28 cellular contexts compared by ENCODE assay signal in the genomic region with DNA sequence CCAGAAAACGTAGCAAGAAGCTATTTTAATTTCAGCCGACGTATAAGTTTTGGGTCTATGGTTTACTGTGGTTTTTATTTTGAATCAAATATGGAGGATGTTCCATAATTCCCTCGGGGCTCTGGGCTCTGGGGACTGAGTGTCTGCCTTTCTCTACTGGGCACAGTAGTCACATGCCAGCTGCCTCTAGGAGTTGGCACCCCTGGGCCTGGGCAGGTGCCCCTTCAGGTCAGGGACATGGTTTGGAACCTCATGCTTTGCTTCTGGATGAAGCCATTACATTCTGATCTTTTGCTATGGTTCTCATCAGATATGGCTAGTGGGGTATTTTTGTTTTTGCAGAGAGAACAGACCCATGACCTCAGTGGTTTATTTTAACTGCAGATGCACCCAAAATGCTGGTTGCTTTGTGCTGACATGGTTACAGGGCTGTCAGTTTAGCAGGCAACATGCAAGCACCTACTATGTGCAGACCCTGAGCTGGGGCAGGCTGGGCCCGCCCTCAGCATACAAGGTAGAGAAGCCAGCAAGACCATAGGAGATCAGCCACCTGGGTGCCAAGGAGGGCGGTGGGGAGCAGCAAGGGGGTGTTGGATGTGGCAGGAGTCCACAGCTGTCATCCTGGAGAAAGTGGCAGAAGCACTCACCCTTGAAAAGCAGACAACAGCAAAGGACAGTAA. TPM values are rescaled to one million over a fixed set of nuclear protein-coding genes. Genes with fewer than 3 reads are reported as not detected.
DNase-seq lines count a peak whose midpoint lies in the region; ATAC-seq, FAIRE-seq and TF ChIP-seq lines count a peak whose summit lies in the region.
"Had no signal": no experiment of that assay in that cellular context is flagged by ENCODE, and none has a peak within 500 bp of the region (broad histone marks: within the 10 kb centered on the region; RNA-seq: fewer than 3 reads in every experiment).

No MANE protein-coding gene starts in this region.

- WGBS in H1 (ENCODE audit: extremely low coverage in 1 of 2, insufficient coverage in 1 of 2, insufficient read length in 1 of 2, insufficient replicate concordance in 2 of 2, low coverage in 1 of 2, low lambda C conversion rate in 2 of 2, missing lambda C conversion rate in 1 of 2), 2 experiments = 90% methylated on average over 6 of the region's 6 CpGs; no CpG with 5 or more reads in 1 of the 2 experiments

- no peak overlapping the region for H4K5ac ChIP-seq in H1 (ENCODE audit: insufficient read length, low read depth, low read length)

- H3K9me3 ChIP-seq in DND-41 (ENCODE audit: insufficient read depth, low read length, severe bottlenecking) (no peaks in the 10 kb centered on the region), SK-N-MC (ENCODE audit: low read depth, low read length) (no peaks in the 10 kb centered on the region), H1 (ENCODE audit: insufficient read depth in 2 of 2, low read depth in 1 of 2, low read length in 1 of 2) (no peaks in the 10 kb centered on the region)
- H3K9me3 ChIP-seq: pancreas had no signal

- peaks cover 5% of the 10 kb centered on the region; the same call in 1 of the 2 replicates for H3K23me2 ChIP-seq in H1 (ENCODE audit: low read depth, low read length)

- no peak overlapping the region for H4K91ac ChIP-seq in H1 (replicated peaks; ENCODE audit: insufficient read length, low read length)

- H3K27me3 ChIP-seq in DND-41 (ENCODE audit: insufficient read depth, low read length, poor library complexity) = no peaks in the 10 kb centered on the region
- H3K27me3 ChIP-seq in H1 (replicated peaks in 1 of 4; ENCODE audit: control insufficient read depth in 3 of 4, extremely low read depth in 1 of 4, insufficient read depth in 3 of 4, low read length in 3 of 4) = peaks cover 0 to 7% (median 3%) of the 10 kb centered on the region in 4 experiments; a peak in 4 of 7 replicates
- H3K27me3 ChIP-seq: pancreas had no signal

- H3K18ac ChIP-seq in H1 (ENCODE audit: extremely low read depth, low read length) = no peak overlapping the region

- no peak for TF ChIP-seq EP300 in H1 (IDR thresholded peaks at IDR 0.05; ENCODE audit: borderline replicate concordance in 1 of 2, low read depth in 2 of 2, low read length in 2 of 2)

- H3K27me3 Mint-ChIP-seq in osteocyte (ENCODE audit: unreplicated experiment) = no peaks in the 10 kb centered on the region
- H3K27me3 Mint-ChIP-seq: activated CD8-positive, alpha-beta T cell treated with anti-CD3 and anti-CD28 coated beads for 36 hours; naive thymus-derived CD8-positive, alpha-beta T cell had no signal

- no peak for DNase-seq in DND-41
- DNase-seq in SK-N-MC (ENCODE audit: low read depth, low spot score) = no peak
- no peak for DNase-seq in H1 (ENCODE audit: low read depth in 1 of 2, low spot score in 2 of 2)
- DNase-seq in osteocyte (ENCODE audit: extremely low spot score, unreplicated experiment) = no peak
- DNase-seq in HEK293T (ENCODE audit: extremely low spot score) = no peak
- DNase-seq in SIG-M5 treated with dmso at 0.1 percent for 504 hours (lab: John Stamatoyannopoulos, UW; ENCODE audit: unreplicated experiment) = no peak
- DNase-seq: ACHN; activated CD8-positive, alpha-beta T cell treated with anti-CD3 and anti-CD28 coated beads for 36 hours; activated effector memory CD4-positive, alpha-beta T cell treated with Interleukin-2 at 50 U/mL for 16 hours; Calu3; left ventricle myocardium superior; NCI-H1092 treated with DMSO at 0.1 percent for 48 hours; NCI-H1930; NCI-H774; pancreas; stimulated activated CD4-positive, alpha-beta T cell treated with anti-CD3 and anti-CD28 coated beads, Interleukin-2, amount 100 ng/mL, for 24 hours had no signal

- H3K23ac ChIP-seq in H1 (ENCODE audit: insufficient read length) = no peak overlapping the region

- H3K27ac ChIP-seq in DND-41 (ENCODE audit: low read length) = 0 out of 2 replicates have a peak overlapping the region, but pooled peaks have one; percentile 25
- H3K27ac ChIP-seq in SK-N-MC = peak overlapping the region; percentile 89
- H3K27ac ChIP-seq in H1 (ENCODE audit: low read depth, low read length) = no peak overlapping the region
- H3K27ac ChIP-seq: C4-2B, epithelial cell of prostate, pancreas, RWPE1 had no signal

- H2BK120ac ChIP-seq in H1 (replicated peaks; ENCODE audit: low read depth, low read length) = no peak overlapping the region

- POLR2A ChIA-PET in H1 (lab: Charles Lee; ENCODE audit: partially characterized antibody) (interaction anchor here (1.6 to 7.7 kb wide), 4 partner anchors 10 to 54 kb away, joined by 3 to 76 read pairs (median 8); no protein-coding TSS in a partner anchor), HEK293T (lab: Yijun Ruan, JAX) (no interaction called here)

- peak overlapping the region; percentile 80; the same call in 1 of the 2 replicates for H2BK20ac ChIP-seq in H1 (ENCODE audit: low read length)

- TF ChIP-seq POLR2A in H1 (IDR thresholded peaks at IDR 0.05; ENCODE audit: control extremely low read depth in 1 of 2, low read depth in 2 of 2, low read length in 2 of 2) = no peak

- H3K4me3 ChIP-seq in DND-41 (ENCODE audit: low read depth in 1 of 2, low read length in 2 of 2) (no peak overlapping the region), SK-N-MC (peak overlapping the region; percentile 52; the same call in 1 of the 2 replicates), H1 (ENCODE audit: extremely low read depth in 1 of 4, insufficient read depth in 2 of 4, low read depth in 3 of 4, low read length in 4 of 4) (no peak overlapping the region)
- H3K4me3 ChIP-seq: GM23338, pancreas had no signal

- peaks cover 76% of the 10 kb centered on the region for H3K4me1 Mint-ChIP-seq in osteocyte (ENCODE audit: unreplicated experiment)

- H3K9ac ChIP-seq in DND-41 (ENCODE audit: low read depth, low read length) (no peak overlapping the region), SK-N-MC (ENCODE audit: insufficient read length) (peak overlapping the region; percentile 43), H1 (replicated peaks in 1 of 4; ENCODE audit: extremely low read depth in 1 of 4, low read depth in 3 of 4, low read length in 3 of 4) (no peak overlapping the region)

- H3K36me3 ChIP-seq in DND-41 (ENCODE audit: insufficient read depth, low read length) (no peaks in the 10 kb centered on the region), SK-N-MC (ENCODE audit: insufficient read depth, low read length) (no peaks in the 10 kb centered on the region), H1 (ENCODE audit: control insufficient read depth in 2 of 4, insufficient read depth in 4 of 4, low read length in 3 of 4) (no peaks in the 10 kb centered on the region)
- H3K36me3 ChIP-seq: pancreas had no signal

- no peaks in the 10 kb centered on the region for H3K79me1 ChIP-seq in H1 (ENCODE audit: low read depth, low read length)

- no peak overlapping the region for H2AFZ ChIP-seq in DND-41 (ENCODE audit: low read depth, low read length)
- no peak overlapping the region for H2AFZ ChIP-seq in H1 (ENCODE audit: low read length)
- H2AFZ ChIP-seq: GM23338 had no signal

- no peak for TF ChIP-seq RAD21 in H1 (IDR thresholded peaks at IDR 0.05 in 1 of 2, conservative IDR thresholded peaks at IDR 0.05 in 1 of 2; ENCODE audit: low read depth in 2 of 2, low read length in 2 of 2)

- no peaks in the 10 kb centered on the region for H3K9me3 Mint-ChIP-seq in osteocyte (ENCODE audit: unreplicated experiment)
- H3K9me3 Mint-ChIP-seq: activated CD8-positive, alpha-beta T cell treated with anti-CD3 and anti-CD28 coated beads for 36 hours; GM23338; mesothelial cell of epicardium; naive thymus-derived CD8-positive, alpha-beta T cell; T-helper 1 cell treated with Interleukin-12 subunit alpha and Interleukin-12 subunit beta and Interleukin-4 antibody, amounts not matched to agents 30 μg/mL and 1 μg/mL, for 36 hours; type B pancreatic cell had no signal

- H2BK5ac ChIP-seq in H1 (ENCODE audit: low read depth, low read length) = no peak overlapping the region

- no peaks in the 10 kb centered on the region for H3K79me2 ChIP-seq in DND-41 (ENCODE audit: insufficient read depth, low read length)
- no peaks in the 10 kb centered on the region for H3K79me2 ChIP-seq in H1 (ENCODE audit: control insufficient read depth in 1 of 2, insufficient read depth in 2 of 2, low read length in 2 of 2)

- H3K36me3 Mint-ChIP-seq in osteocyte (ENCODE audit: unreplicated experiment) = no peaks in the 10 kb centered on the region
- H3K36me3 Mint-ChIP-seq: mesothelial cell of epicardium; naive thymus-derived CD8-positive, alpha-beta T cell; type B pancreatic cell had no signal

- CTCF ChIA-PET in H1 (lab: Charles Lee; ENCODE audit: partially characterized antibody) = interaction anchor here (1.3 to 8.4 kb wide), 4 partner anchors 12 to 107 kb away, joined by 3 to 81 read pairs (median 22); no protein-coding TSS in a partner anchor
- CTCF ChIA-PET in HEK293T (lab: Yijun Ruan, JAX) = interaction anchor here (1.3 kb wide), 1 partner anchor 24 kb away, joined by 4 read pairs; no protein-coding TSS in a partner anchor

- no peak overlapping the region; the same call in 1 of the 2 replicates for H4K8ac ChIP-seq in H1 (ENCODE audit: extremely low read depth, insufficient read depth, low read length)

- H3K4me3 Mint-ChIP-seq in osteocyte (ENCODE audit: unreplicated experiment) = no peak overlapping the region
- H3K4me3 Mint-ChIP-seq: activated CD8-positive, alpha-beta T cell treated with anti-CD3 and anti-CD28 coated beads for 36 hours; GM23338; mesothelial cell of epicardium; naive thymus-derived CD8-positive, alpha-beta T cell; T-helper 1 cell treated with Interleukin-12 subunit alpha and Interleukin-12 subunit beta and Interleukin-4 antibody, amounts not matched to agents 30 μg/mL and 1 μg/mL, for 36 hours; type B pancreatic cell had no signal

- no peak overlapping the region for H3K56ac ChIP-seq in H1 (replicated peaks; ENCODE audit: insufficient read length, low read depth, low read length)

- no peak for FAIRE-seq in H1 (lab: Jason Lieb, UNC)
- FAIRE-seq: keratinocyte, pancreas, TTC549 had no signal

- no peak overlapping the region for H2BK15ac ChIP-seq in H1 (ENCODE audit: low read length)

- no peak for TF ChIP-seq CTCF in DND-41 (IDR thresholded peaks at IDR 0.05; ENCODE audit: borderline replicate concordance, extremely low read depth, low read length, poor library complexity, severe bottlenecking)
- TF ChIP-seq CTCF in H1 (IDR thresholded peaks at IDR 0.05; ENCODE audit: control extremely low read depth in 1 of 3, insufficient read depth in 1 of 3, low read depth in 1 of 3, low read length in 3 of 3) = no peak
- no peak for TF ChIP-seq CTCF in osteocyte (IDR thresholded peaks at IDR 0.05)

- no peak overlapping the region for H3K14ac ChIP-seq in H1 (ENCODE audit: insufficient read length)

- H3K4me1 ChIP-seq in DND-41 (ENCODE audit: insufficient read depth, low read length) (peaks cover 15% of the 10 kb centered on the region), H1 (replicated peaks in 1 of 4; ENCODE audit: control insufficient read depth in 3 of 4, insufficient read depth in 4 of 4, low read length in 3 of 4) (peaks cover 0 to 38% (median 27%) of the 10 kb centered on the region in 4 experiments; a peak in 6 of 7 replicates)

- H3K4ac ChIP-seq in H1 (replicated peaks; ENCODE audit: insufficient read length, low read depth, low read length) = no peak overlapping the region

- 0 out of 2 replicates have a peak, but pooled peaks cover 4% of the 10 kb centered on the region for H4K20me1 ChIP-seq in DND-41 (ENCODE audit: insufficient read depth, low read length)
- no peaks in the 10 kb centered on the region for H4K20me1 ChIP-seq in H1 (replicated peaks in 1 of 2; ENCODE audit: control insufficient read depth in 1 of 2, insufficient read depth in 2 of 2, low read length in 2 of 2)

- peak overlapping the region; percentile 73 for H3K27ac Mint-ChIP-seq in osteocyte (ENCODE audit: unreplicated experiment)
- H3K27ac Mint-ChIP-seq: activated CD8-positive, alpha-beta T cell treated with anti-CD3 and anti-CD28 coated beads for 36 hours; GM23338; mesothelial cell of epicardium; T-helper 1 cell treated with Interleukin-12 subunit alpha and Interleukin-12 subunit beta and Interleukin-4 antibody, amounts not matched to agents 30 μg/mL and 1 μg/mL, for 36 hours; type B pancreatic cell had no signal

- H3K4me2 ChIP-seq in DND-41 (ENCODE audit: insufficient read depth, low read length) (no peak overlapping the region), H1 (ENCODE audit: insufficient read depth in 1 of 2, low read depth in 2 of 2, low read length in 2 of 2) (no peak overlapping the region)
- H3K4me2 ChIP-seq: GM23338 had no signal

- ATAC-seq in DND-41 (ENCODE audit: insufficient read depth, low read depth) = no peak
- no peak for ATAC-seq in HG03097 (IDR thresholded peaks at IDR 0.05; ENCODE audit: low FRiP score, unreplicated experiment)
- no peak for ATAC-seq in SK-N-SH treated with all-trans-retinoic acid at 6 μM for 48 hours
- ATAC-seq: activated CD8-positive, alpha-beta T cell treated with anti-CD3 and anti-CD28 coated beads for 36 hours; GM23338; left ventricle myocardium superior; naive thymus-derived CD8-positive, alpha-beta T cell; pancreas had no signal

- peak overlapping the region; percentile 39; the same call in 1 of the 2 replicates for H2BK12ac ChIP-seq in H1 (ENCODE audit: low read depth, low read length)

- 0 out of 2 replicates have a peak overlapping the region, but pooled peaks have one; percentile 9 for H2AK5ac ChIP-seq in H1 (ENCODE audit: low read depth, low read length)

RNA-seq across cellular contexts. Expression of a gene that starts 54.5 kb away (rescaled TPM):
- total RNA-seq in H1 (2021; fragmentation: NEBNext Ultra II Directional; extraction: Animal tissue kit (Norgen Biotek cat#: 25700)) = 0.06 and 0.13 TPM in 2 replicates
- polyA plus RNA-seq in H1 (2011; rRNA removed) = 0.14 and 0.25 TPM in 2 replicates
- polyA plus RNA-seq in H1 (2011; cell fraction: cytosol; rRNA removed) = 0.23 TPM
- polyA plus RNA-seq in H1 (2011; cell fraction: nucleus; rRNA removed) = 0.48 TPM
- polyA plus RNA-seq in H1 (2012, experiment 1 of 2) = 0.09 to 0.24 TPM (median 0.15 TPM) in 4 replicates
- polyA plus RNA-seq in H1 (2012, experiment 2 of 2) = 0.14 TPM
- polyA plus RNA-seq in H1 (2013, experiment 1 of 2) = 0.06 TPM
- polyA plus RNA-seq in H1 (2013, experiment 2 of 2) = 0.09 TPM
- 0.17 TPM in 1 of 2 replicates, not detected in the other for polyA minus RNA-seq in H1 (2011; rRNA and poly(A)+ RNA removed)
- polyA minus RNA-seq in H1 (2011; cell fraction: cytosol; rRNA and poly(A)+ RNA removed) = not detected
- polyA minus RNA-seq in H1 (2011; cell fraction: nucleus; rRNA and poly(A)+ RNA removed) = 0.20 TPM
- total RNA-seq in osteocyte = 0.57 and 0.62 TPM in 2 replicates
- total RNA-seq: Calu3, left ventricle myocardium superior had no signal
- polyA plus RNA-seq: keratinocyte had no signal
